ENCODE assay signal across 9 cellular contexts in the genomic region with DNA sequence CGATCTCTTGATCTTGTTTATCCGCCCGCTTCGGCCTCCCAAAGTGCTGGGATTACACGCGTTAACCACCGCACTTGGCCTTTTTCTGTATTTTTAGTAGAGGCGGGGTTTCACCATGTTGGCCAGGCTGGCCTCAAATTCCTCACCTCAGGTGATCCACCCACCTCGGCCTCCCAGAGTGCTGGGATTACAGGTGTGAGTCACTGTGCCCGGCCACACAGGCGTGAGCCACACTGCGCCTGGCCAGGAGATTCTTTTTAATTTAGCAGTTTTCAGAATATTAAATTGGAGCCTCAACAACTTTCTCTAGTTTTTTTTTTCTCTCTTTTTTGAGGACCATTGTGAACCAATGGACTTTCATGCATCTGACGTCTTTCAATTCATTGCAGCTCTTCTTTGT. TPM values are rescaled to one million over a fixed set of nuclear protein-coding genes. Genes with fewer than 3 reads are reported as not detected.
"Had no signal": no experiment of that assay in that cellular context is flagged by ENCODE, and none has a peak within 500 bp of the region (broad histone marks: within the 10 kb centered on the region; RNA-seq: fewer than 3 reads in every experiment).

No MANE protein-coding gene starts in this region.

RNA-seq across cellular contexts. Expression of gene TPRX1, which starts 14.5 kb away (rescaled TPM):
- total RNA-seq: activated B cell treated with CpG ODN at 0.5 μM for 24 hours; activated CD4-positive, alpha-beta T cell treated with anti-CD3 and anti-CD28 coated beads, Interleukin-2, amount 10 ng/mL, durations not matched to agents 24 days and 14 days; activated CD8-positive, alpha-beta memory T cell treated with anti-CD3 and anti-CD28 coated beads, Interleukin-2, amount 10 ng/mL, durations not matched to agents 7 days and 5 days; activated T-helper 1 cell treated with anti-CD3 and anti-CD28 coated beads, Interleukin-12 subunit alpha, Interleukin-12 subunit beta, Interleukin-2, Interleukin-4 antibody, amounts not matched to agents 30 ng/mL and 10 ng/mL and 1 ng/mL, durations not matched to agents 14 hours and 24 hours and 36 hours; aorta; breast epithelium; OCI-LY7; Peyer's patch; SK-MEL-5 had no signal
- polyA plus RNA-seq: aorta had no signal

RNA-seq across cellular contexts. Expression of gene CRX, which starts 31.9 kb away (rescaled TPM):
- total RNA-seq: activated B cell treated with CpG ODN at 0.5 μM for 24 hours; activated CD4-positive, alpha-beta T cell treated with anti-CD3 and anti-CD28 coated beads, Interleukin-2, amount 10 ng/mL, durations not matched to agents 24 days and 14 days; activated CD8-positive, alpha-beta memory T cell treated with anti-CD3 and anti-CD28 coated beads, Interleukin-2, amount 10 ng/mL, durations not matched to agents 7 days and 5 days; activated T-helper 1 cell treated with anti-CD3 and anti-CD28 coated beads, Interleukin-12 subunit alpha, Interleukin-12 subunit beta, Interleukin-2, Interleukin-4 antibody, amounts not matched to agents 30 ng/mL and 10 ng/mL and 1 ng/mL, durations not matched to agents 14 hours and 24 hours and 36 hours; aorta; breast epithelium; OCI-LY7; Peyer's patch; SK-MEL-5 had no signal
